ENCODE assay signal across 15 cellular contexts in the genomic region with DNA sequence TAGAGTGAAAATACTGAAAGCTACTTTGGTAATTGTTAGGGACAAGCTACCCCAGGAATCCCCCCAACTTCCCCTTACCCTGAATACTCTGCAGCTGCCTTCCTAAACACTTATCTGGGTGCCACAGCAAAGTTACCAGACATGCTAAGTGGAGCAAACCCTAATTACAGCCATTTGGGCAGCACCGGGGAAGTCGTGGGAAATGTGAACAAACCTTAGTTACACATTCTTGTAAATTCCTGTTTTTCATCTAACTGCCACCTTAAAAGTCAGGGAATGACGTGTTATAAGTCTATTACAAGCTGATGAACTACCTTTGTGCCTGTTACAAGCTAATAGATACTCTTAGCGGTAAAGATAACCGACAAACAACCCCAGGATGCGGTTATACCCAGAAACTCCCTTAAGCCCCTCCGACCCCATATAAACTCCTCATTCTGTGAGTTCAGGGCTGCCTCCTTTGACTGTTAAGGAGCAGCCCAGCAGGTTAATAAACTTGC.
A peak's percentile ranks its signal among the peaks of the same experiment; 100 is the strongest.
DNase-seq lines count a peak whose midpoint lies in the region; ATAC-seq and TF ChIP-seq lines count a peak whose summit lies in the region.
"Had no signal": no experiment of that assay in that cellular context is flagged by ENCODE, and none has a peak within 500 bp of the region (broad histone marks: within the 10 kb centered on the region; RNA-seq: fewer than 3 reads in every experiment).

No MANE protein-coding gene starts in this region.

- TF ChIP-seq POLR2A in GM19099 (IDR thresholded peaks at IDR 0.05; ENCODE audit: extremely low read depth, insufficient read length, low read depth), result peak; percentile 34
- TF ChIP-seq POLR2A in erythroblast (IDR thresholded peaks at IDR 0.05; ENCODE audit: low read length), result no peak

- peak; percentile 15 for DNase-seq in GDM1 (lab: John Stamatoyannopoulos, UW)
- peak; percentile 42 for DNase-seq in KBM-7
- DNase-seq in hepatic stellate cell (ENCODE audit: low spot score), result no peak
- DNase-seq in NCI-H1694 treated with DMSO at 0.1 percent for 48 hours (lab: John Stamatoyannopoulos, UW), result no peak
- no peak for DNase-seq in erythroblast (lab: John Stamatoyannopoulos, UW)
- DNase-seq in NCI-H187 (lab: John Stamatoyannopoulos, UW), result no peak
- DNase-seq: activated CD4-positive, alpha-beta T cell treated with anti-CD3 and anti-CD28 coated beads for 1 hour; activated naive CD8-positive, alpha-beta T cell treated with anti-CD3 and anti-CD28 coated beads for 36 hours; effector memory CD8-positive, alpha-beta T cell; foreskin melanocyte; mucosa of descending colon; NCI-H1092 treated with DMSO at 0.1 percent for 48 hours; NCI-H510A had no signal

- in situ Hi-C loops in KBM-7 (cut with MboI; ENCODE audit: low pct_unique_long_range_greater_than_20kb, low sequenced_read_pairs), result no loop called here

- ATAC-seq in HG02642 (IDR thresholded peaks at IDR 0.05; ENCODE audit: poor library complexity, unreplicated experiment), result peak; percentile 50
- ATAC-seq: effector memory CD8-positive, alpha-beta T cell; mucosa of descending colon had no signal

Comparison
In these comparisons a context has a peak if more than half of its experiments do, and no peak if none do; other contexts are left out.
1. DNase-seq: peak in GDM1 (single experiment) and KBM-7 (single experiment); none in hepatic stellate cell (single experiment), NCI-H1694 treated with DMSO at 0.1 percent for 48 hours (single experiment), erythroblast (0 of 2) and NCI-H187 (0 of 2).